Comparison of ENCODE assay signal across 20 cellular contexts in the genomic region with DNA sequence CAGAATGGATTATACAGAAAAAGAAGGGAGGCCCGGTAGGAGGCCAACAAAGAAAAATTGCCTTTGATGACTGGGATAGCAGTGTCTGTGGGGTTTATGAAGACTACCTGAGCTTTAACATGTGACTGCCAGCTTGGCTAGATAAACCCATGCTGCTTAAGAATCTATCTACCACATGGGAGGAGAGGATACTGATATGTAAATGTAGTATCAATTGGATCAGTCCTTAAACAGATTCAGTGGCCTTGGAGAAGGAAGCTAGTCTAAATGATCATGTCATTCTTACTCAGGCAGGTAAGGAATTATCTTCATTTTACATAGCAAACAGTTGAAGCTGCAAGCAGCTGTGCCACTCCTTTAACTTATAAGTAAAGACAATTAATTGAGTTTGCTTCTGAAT. TPM values are rescaled to one million over a fixed set of nuclear protein-coding genes. Genes with fewer than 3 reads are reported as not detected.
"Had no signal": no experiment of that assay in that cellular context is flagged by ENCODE, and none has a peak within 500 bp of the region (broad histone marks: within the 10 kb centered on the region; RNA-seq: fewer than 3 reads in every experiment).

No MANE protein-coding gene starts in this region.

- H3K4me1 Mint-ChIP-seq: activated CD4-positive, alpha-beta T cell treated with anti-CD3 and anti-CD28 coated beads, Interleukin-2, amount 10 ng/mL, durations not matched to agents 24 days and 14 days; activated naive CD4-positive, alpha-beta T cell treated with anti-CD3 and anti-CD28 coated beads, Interleukin-2, amount 10 ng/mL, durations not matched to agents 7 days and 5 days had no signal

- H3K4me3 ChIP-seq: ascending aorta, esophagus muscularis mucosa, left ventricle myocardium inferior, right lobe of liver, thoracic aorta, upper lobe of left lung had no signal

- H3K36me3 Mint-ChIP-seq: activated naive CD4-positive, alpha-beta T cell treated with anti-CD3 and anti-CD28 coated beads, Interleukin-2, amount 10 ng/mL, durations not matched to agents 7 days and 5 days; stimulated activated memory B cell treated with anti-CD40 and anti-IgM and Interleukin-4, amounts not matched to agents 10 μg/mL and 1 μg/mL and 100 μg/mL, for 72 hours had no signal

- DNase-seq: activated CD4-positive, alpha-beta T cell treated with anti-CD3 and anti-CD28 coated beads, Interleukin-2, amount 10 ng/mL, durations not matched to agents 24 days and 14 days; activated CD8-positive, alpha-beta memory T cell treated with anti-CD3 and anti-CD28 coated beads, Interleukin-2, amount 50 U/mL, for 4 hours; activated naive CD4-positive, alpha-beta T cell treated with anti-CD3 and anti-CD28 coated beads, Interleukin-2, amount 10 ng/mL, durations not matched to agents 7 days and 5 days; activated T-cell treated with anti-CD3 and anti-CD28 coated beads, Interleukin-2, amount 50 U/mL, for 4 hours; effector CD8-positive, alpha-beta T cell; left ventricle myocardium inferior; right lobe of liver; stimulated activated CD4-positive, alpha-beta T cell treated with anti-CD3 and anti-CD28 coated beads, Interleukin-4, amount 100 ng/mL, for 24 hours; T-helper 9 cell; upper lobe of left lung had no signal

- H3K36me3 ChIP-seq: ascending aorta, esophagus muscularis mucosa, heart right ventricle, left ventricle myocardium inferior, right lobe of liver, thoracic aorta, upper lobe of left lung had no signal

- ATAC-seq: activated T-cell treated with anti-CD3 and anti-CD28 coated beads, Interleukin-2, amount 50 U/mL, for 4 hours; stimulated activated memory B cell treated with anti-CD40 and anti-IgM and Interleukin-4, amounts not matched to agents 10 μg/mL and 1 μg/mL and 100 μg/mL, for 72 hours had no signal

- H3K9me3 Mint-ChIP-seq: activated CD4-positive, alpha-beta T cell treated with anti-CD3 and anti-CD28 coated beads, Interleukin-2, amount 10 ng/mL, durations not matched to agents 24 days and 14 days; activated naive CD4-positive, alpha-beta T cell treated with anti-CD3 and anti-CD28 coated beads, Interleukin-2, amount 10 ng/mL, durations not matched to agents 7 days and 5 days; activated T-cell treated with anti-CD3 and anti-CD28 coated beads, Interleukin-2, amount 50 U/mL, for 4 hours; stimulated activated memory B cell treated with anti-CD40 and anti-IgM and Interleukin-4, amounts not matched to agents 10 μg/mL and 1 μg/mL and 100 μg/mL, for 72 hours had no signal

- H3K9me3 ChIP-seq: ascending aorta, esophagus muscularis mucosa, heart right ventricle, left ventricle myocardium inferior, right lobe of liver, thoracic aorta, upper lobe of left lung had no signal

- H3K4me1 ChIP-seq: ascending aorta, esophagus muscularis mucosa, heart right ventricle, right lobe of liver, upper lobe of left lung had no signal

- H3K27ac Mint-ChIP-seq: activated CD4-positive, alpha-beta T cell treated with anti-CD3 and anti-CD28 coated beads, Interleukin-2, amount 10 ng/mL, durations not matched to agents 24 days and 14 days; activated naive CD4-positive, alpha-beta T cell treated with anti-CD3 and anti-CD28 coated beads, Interleukin-2, amount 10 ng/mL, durations not matched to agents 7 days and 5 days; stimulated activated memory B cell treated with anti-CD40 and anti-IgM and Interleukin-4, amounts not matched to agents 10 μg/mL and 1 μg/mL and 100 μg/mL, for 72 hours had no signal

- H3K27me3 ChIP-seq: ascending aorta, heart right ventricle, right lobe of liver, upper lobe of left lung had no signal

- H3K27ac ChIP-seq: ascending aorta, esophagus muscularis mucosa, heart right ventricle, left ventricle myocardium inferior, right lobe of liver, thoracic aorta, upper lobe of left lung had no signal

- H3K4me3 Mint-ChIP-seq: activated CD4-positive, alpha-beta T cell treated with anti-CD3 and anti-CD28 coated beads, Interleukin-2, amount 10 ng/mL, durations not matched to agents 24 days and 14 days; activated naive CD4-positive, alpha-beta T cell treated with anti-CD3 and anti-CD28 coated beads, Interleukin-2, amount 10 ng/mL, durations not matched to agents 7 days and 5 days; activated T-cell treated with anti-CD3 and anti-CD28 coated beads, Interleukin-2, amount 50 U/mL, for 4 hours; neural crest cell had no signal

- H3K27me3 Mint-ChIP-seq: activated CD4-positive, alpha-beta T cell treated with anti-CD3 and anti-CD28 coated beads, Interleukin-2, amount 10 ng/mL, durations not matched to agents 24 days and 14 days; activated naive CD4-positive, alpha-beta T cell treated with anti-CD3 and anti-CD28 coated beads, Interleukin-2, amount 10 ng/mL, durations not matched to agents 7 days and 5 days; stimulated activated memory B cell treated with anti-CD40 and anti-IgM and Interleukin-4, amounts not matched to agents 10 μg/mL and 1 μg/mL and 100 μg/mL, for 72 hours had no signal

RNA-seq across cellular contexts. Expression of a gene that starts 50.0 kb away (rescaled TPM):
- total RNA-seq: activated CD4-positive, alpha-beta T cell treated with anti-CD3 and anti-CD28 coated beads, Interleukin-2, amount 10 ng/mL, durations not matched to agents 24 days and 14 days; activated T-cell treated with anti-CD3 and anti-CD28 coated beads, Interleukin-2, amount 50 U/mL, for 4 hours; ascending aorta; endothelial cell of umbilical vein; mononuclear cell; neural crest cell; osteoblast; pulmonary artery endothelial cell; right lobe of liver; thoracic aorta; upper lobe of left lung had no signal
- polyA plus RNA-seq: endothelial cell of umbilical vein had no signal
